Comparison of ENCODE assay signal across 9 cellular contexts in genomic region chr6:28634758-28635546, GRCh38.
DNase-seq lines count a peak whose midpoint lies in the region; ATAC-seq and TF ChIP-seq lines count a peak whose summit lies in the region.
"Had no signal": no experiment of that assay in that cellular context is flagged by ENCODE, and none has a peak within 500 bp of the region (broad histone marks: within the 10 kb centered on the region; RNA-seq: fewer than 3 reads in every experiment).

No MANE protein-coding gene starts in this region.

- H3K9me2 ChIP-seq in hepatocyte (replicated peaks; ENCODE audit: insufficient read depth), result no peaks in the 10 kb centered on the region

- H3K27me3 ChIP-seq in cardiac muscle cell (peaks cover 6% of the 10 kb centered on the region), WERI-Rb-1 (ENCODE audit: insufficient read depth, low read depth, severe bottlenecking) (no peaks in the 10 kb centered on the region), hepatocyte (peaks cover 25% of the 10 kb centered on the region)

- H3K27me3 Mint-ChIP-seq in stimulated activated naive B cell treated with anti-CD40 and anti-IgM and Interleukin-4, amounts not matched to agents 10 μg/mL and 1 μg/mL and 100 μg/mL, for 72 hours, result peaks cover 61 to 82% of the 10 kb centered on the region in 2 donors

- H3K27ac ChIP-seq in cardiac muscle cell (no peak overlapping the region), WERI-Rb-1 (peak overlapping the region; percentile 66), hepatocyte (no peak overlapping the region)

- H3K36me3 ChIP-seq in cardiac muscle cell (no peaks in the 10 kb centered on the region), WERI-Rb-1 (no peaks in the 10 kb centered on the region), hepatocyte (replicated peaks; ENCODE audit: insufficient read depth, low read depth) (no peaks in the 10 kb centered on the region)

- peak overlapping the region; percentile 35 for H3K4me3 ChIP-seq in cardiac muscle cell
- peak overlapping the region; percentile 80 for H3K4me3 ChIP-seq in WERI-Rb-1 (ENCODE audit: low read depth, low read length)
- peak overlapping the region; percentile 33 for H3K4me3 ChIP-seq in hepatocyte

- H3K27ac Mint-ChIP-seq in stimulated activated naive B cell treated with anti-CD40 and anti-IgM and Interleukin-4, amounts not matched to agents 10 μg/mL and 1 μg/mL and 100 μg/mL, for 72 hours, result no peak overlapping the region
- H3K27ac Mint-ChIP-seq: activated naive CD4-positive, alpha-beta T cell treated with anti-CD3 and anti-CD28 coated beads, Interleukin-2, amount 50 U/mL, for 72 hours had no signal

- intact Hi-C loops in left ventricle myocardium superior (cut with micrococcal nuclease), result no loop called here

- ATAC-seq in left ventricle myocardium superior (no peak), GM21360 (IDR thresholded peaks at IDR 0.05; ENCODE audit: unreplicated experiment) (no peak)
- no peak for ATAC-seq in stimulated activated naive B cell treated with anti-CD40 and anti-IgM and Interleukin-4, amounts not matched to agents 10 μg/mL and 1 μg/mL and 100 μg/mL, for 72 hours (replicated peaks)

- peaks cover 3 to 4% of the 10 kb centered on the region in 2 donors for H3K9me3 Mint-ChIP-seq in stimulated activated naive B cell treated with anti-CD40 and anti-IgM and Interleukin-4, amounts not matched to agents 10 μg/mL and 1 μg/mL and 100 μg/mL, for 72 hours

- peak overlapping the region; percentile 80 for H2AFZ ChIP-seq in hepatocyte

- TF ChIP-seq CTCF in cardiac muscle cell (IDR thresholded peaks at IDR 0.05; ENCODE audit: low read depth, low read length) (no peak), WERI-Rb-1 (IDR thresholded peaks at IDR 0.05; ENCODE audit: low read depth, low read length) (0 out of 2 replicates have a peak, but pooled peaks have one; percentile 0), hepatocyte (IDR thresholded peaks at IDR 0.05; ENCODE audit: poor library complexity) (no peak)

- 1% methylated on average over 47 of the region's 48 CpGs for WGBS in hepatocyte (ENCODE audit: low lambda C conversion rate, missing lambda C conversion rate)

- no peaks in the 10 kb centered on the region for H3K36me3 Mint-ChIP-seq in stimulated activated naive B cell treated with anti-CD40 and anti-IgM and Interleukin-4, amounts not matched to agents 10 μg/mL and 1 μg/mL and 100 μg/mL, for 72 hours

- DNase-seq in cardiac muscle cell (ENCODE audit: low read depth in 1 of 2, low spot score in 1 of 2), result peak; percentile 46 to 55
- no peak for DNase-seq in left ventricle myocardium superior
- DNase-seq in WERI-Rb-1, result peak; percentile 90
- DNase-seq in hepatocyte (ENCODE audit: low spot score), result peak; percentile 53
- DNase-seq in stimulated activated naive B cell treated with anti-CD40 and anti-IgM and Interleukin-4, amounts not matched to agents 10 μg/mL and 1 μg/mL and 100 μg/mL, for 72 hours, result no peak
- DNase-seq in NOMO-1 treated with DMSO at 0.1 percent for 48 hours (lab: John Stamatoyannopoulos, UW; ENCODE audit: unreplicated experiment), result no peak
- no peak for DNase-seq in NCI-H2029 (lab: John Stamatoyannopoulos, UW)

- peaks cover 22% of the 10 kb centered on the region for H3K4me1 ChIP-seq in cardiac muscle cell (ENCODE audit: low read depth)
- H3K4me1 ChIP-seq in hepatocyte (ENCODE audit: insufficient read depth), result no peaks in the 10 kb centered on the region

- H3K79me2 ChIP-seq in hepatocyte, result no peaks in the 10 kb centered on the region

- no peaks in the 10 kb centered on the region for H3K9me3 ChIP-seq in cardiac muscle cell (ENCODE audit: low read depth)
- peaks cover 6% of the 10 kb centered on the region for H3K9me3 ChIP-seq in WERI-Rb-1 (ENCODE audit: severe bottlenecking)
- H3K9me3 ChIP-seq in hepatocyte (ENCODE audit: low read depth), result no peaks in the 10 kb centered on the region

- peak overlapping the region; percentile 90 for H3K4me2 ChIP-seq in hepatocyte

- peak overlapping the region; percentile 62 to 68 for H3K4me3 Mint-ChIP-seq in stimulated activated naive B cell treated with anti-CD40 and anti-IgM and Interleukin-4, amounts not matched to agents 10 μg/mL and 1 μg/mL and 100 μg/mL, for 72 hours

- H4K20me1 ChIP-seq in hepatocyte (ENCODE audit: insufficient read depth, poor library complexity, severe bottlenecking), result no peaks in the 10 kb centered on the region

- peaks cover 10 to 13% of the 10 kb centered on the region in 2 donors for H3K4me1 Mint-ChIP-seq in stimulated activated naive B cell treated with anti-CD40 and anti-IgM and Interleukin-4, amounts not matched to agents 10 μg/mL and 1 μg/mL and 100 μg/mL, for 72 hours

Comparison
In these comparisons a context has a peak if more than half of its experiments do, and no peak if none do; other contexts are left out.
1. DNase-seq: peak in cardiac muscle cell (2 of 2), WERI-Rb-1 (single experiment) and hepatocyte (single experiment); none in left ventricle myocardium superior (single experiment), stimulated activated naive B cell treated with anti-CD40 and anti-IgM and Interleukin-4, amounts not matched to agents 10 μg/mL and 1 μg/mL and 100 μg/mL, for 72 hours (single experiment), NOMO-1 treated with DMSO at 0.1 percent for 48 hours (single experiment) and NCI-H2029 (single experiment).
2. Peak in every context shown above with its lines, with median percentiles within 50 percentile points of each other: H3K4me3 ChIP-seq.